Comparison of ENCODE assay signal across 17 cellular contexts in the genomic region with DNA sequence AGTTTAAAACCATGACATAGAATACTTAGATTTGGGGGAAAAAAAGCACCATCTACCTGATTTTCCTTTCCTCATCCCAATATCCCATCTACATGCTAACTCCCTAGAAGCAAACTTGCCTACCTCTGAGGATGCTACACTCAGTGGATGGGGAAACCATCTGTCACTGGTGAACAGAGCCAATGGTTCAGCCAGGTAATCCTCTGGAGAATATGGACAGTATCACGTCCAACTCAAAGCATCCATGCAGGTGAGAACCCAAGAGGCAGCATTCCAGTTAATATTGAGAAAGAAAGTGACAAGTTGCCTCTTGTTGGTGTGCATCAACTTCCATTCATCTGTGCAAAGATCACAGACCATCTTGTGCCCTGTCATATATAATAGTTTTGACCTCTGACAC.
"Had no signal": no experiment of that assay in that cellular context is flagged by ENCODE, and none has a peak within 500 bp of the region (broad histone marks: within the 10 kb centered on the region; RNA-seq: fewer than 3 reads in every experiment).

No MANE protein-coding gene starts in this region.

- DNase-seq: immature natural killer cell; kidney; left colon; mammary epithelial cell; mucosa of descending colon; naive thymus-derived CD8-positive, alpha-beta T cell; sigmoid colon; stimulated activated CD4-positive, alpha-beta T cell treated with anti-CD3 and anti-CD28 coated beads, Interleukin-12 subunit alpha, Interleukin-12 subunit beta, amount 100 ng/mL, for 4 hours; stimulated activated naive CD4-positive, alpha-beta T cell treated with Interleukin-2 at 50 U/mL for 16 hours; tibial artery; upper lobe of right lung had no signal

- H3K9me3 ChIP-seq: mucosa of descending colon, right atrium auricular region, sigmoid colon, tibial artery, upper lobe of right lung, vagina had no signal

- H3K27ac ChIP-seq: right atrium auricular region, upper lobe of right lung, vagina had no signal

- FAIRE-seq: colon, frontal cortex, kidney had no signal

- ATAC-seq: esophagus mucosa; left colon; mucosa of descending colon; naive thymus-derived CD8-positive, alpha-beta T cell; upper lobe of right lung had no signal

- H3K27me3 ChIP-seq: right atrium auricular region, sigmoid colon, tibial artery, upper lobe of right lung, vagina had no signal

- H3K4me3 ChIP-seq: mucosa of descending colon, right atrium auricular region, sigmoid colon, skin epidermis, tibial artery, upper lobe of right lung, vagina had no signal

- H3K4me1 ChIP-seq: sigmoid colon, vagina had no signal
